Comparison of ENCODE assay signal across 15 cellular contexts in genomic region chr3:14517601-14518431, GRCh38. TPM values are rescaled to one million over a fixed set of nuclear protein-coding genes. Genes with fewer than 3 reads are reported as not detected.
"Had no signal": no experiment of that assay in that cellular context is flagged by ENCODE, and none has a peak within 500 bp of the region (broad histone marks: within the 10 kb centered on the region; RNA-seq: fewer than 3 reads in every experiment).

No MANE protein-coding gene starts in this region.

- H3K9me3 ChIP-seq: prostate gland, upper lobe of right lung had no signal

- H3K4me1 ChIP-seq: prostate gland, upper lobe of right lung had no signal

- H3K4me3 ChIP-seq: prostate gland, upper lobe of right lung had no signal

- H3K27me3 ChIP-seq: foreskin keratinocyte had no signal

- ATAC-seq: activated CD8-positive, alpha-beta memory T cell treated with anti-CD3 and anti-CD28 coated beads, Interleukin-2, amount 10 ng/mL, durations not matched to agents 7 days and 5 days; foreskin keratinocyte; sciatic nerve; upper lobe of right lung had no signal

- H3K27ac ChIP-seq: foreskin keratinocyte, prostate gland, upper lobe of right lung had no signal

- H3K36me3 ChIP-seq: prostate gland, upper lobe of right lung had no signal

- DNase-seq: activated CD4-positive, alpha-beta T cell treated with anti-CD3 and anti-CD28 coated beads, Interleukin-2, amount 10 ng/mL, durations not matched to agents 24 days and 14 days; activated CD8-positive, alpha-beta memory T cell treated with anti-CD3 and anti-CD28 coated beads, Interleukin-2, amount 10 ng/mL, durations not matched to agents 7 days and 5 days; activated gamma-delta T cell; activated T-cell treated with anti-CD3 and anti-CD28 coated beads, Interleukin-2, amount 50 U/mL, for 24 hours; anterior cingulate cortex; foreskin keratinocyte; kidney; midbrain; stimulated activated CD4-positive, alpha-beta T cell treated with anti-CD3 and anti-CD28 coated beads, Interleukin-12 subunit alpha, Interleukin-12 subunit beta, amount 100 ng/mL, for 4 hours; stimulated activated CD4-positive, alpha-beta T cell treated with anti-CD3 and anti-CD28 coated beads, Interleukin-2, amount 100 ng/mL, for 48 hours; stimulated activated naive CD4-positive, alpha-beta T cell treated with Interleukin-2 at 50 U/mL for 16 hours; T-helper 9 cell; upper lobe of right lung had no signal

RNA-seq across cellular contexts. Expression of gene GRIP2, which starts 22.3 kb away (rescaled TPM):
- total RNA-seq: activated CD4-positive, alpha-beta T cell treated with anti-CD3 and anti-CD28 coated beads, Interleukin-2, amount 10 ng/mL, durations not matched to agents 24 days and 14 days; activated CD8-positive, alpha-beta memory T cell treated with anti-CD3 and anti-CD28 coated beads, Interleukin-2, amount 10 ng/mL, durations not matched to agents 7 days and 5 days had no signal
